In genomic region chr21:33963848-33964555, GRCh38 we compare ENCODE assay signal across 19 cellular contexts. TPM values are rescaled to one million over a fixed set of nuclear protein-coding genes. Genes with fewer than 3 reads are reported as not detected.
A peak's percentile ranks its signal among the peaks of the same experiment; 100 is the strongest.
DNase-seq lines count a peak whose midpoint lies in the region; ATAC-seq and TF ChIP-seq lines count a peak whose summit lies in the region.
"Had no signal": no experiment of that assay in that cellular context is flagged by ENCODE, and none has a peak within 500 bp of the region (broad histone marks: within the 10 kb centered on the region; RNA-seq: fewer than 3 reads in every experiment).

No MANE protein-coding gene starts in this region.

- H3K4me2 ChIP-seq in SK-N-SH, result peak overlapping the region; percentile 2; the same call in 1 of the 2 replicates

- peaks cover 0 to 25% of the 10 kb centered on the region in 2 experiments; a peak in 2 of 4 replicates for H3K4me1 ChIP-seq in SK-N-SH (ENCODE audit: control insufficient read depth in 1 of 2, insufficient read depth in 2 of 2, low read depth in 1 of 2, low read length in 1 of 2)
- H3K4me1 ChIP-seq in Caco-2, result peaks cover 24% of the 10 kb centered on the region
- H3K4me1 ChIP-seq in A673 (ENCODE audit: insufficient read depth, low read length, poor library complexity, severe bottlenecking), result peaks cover 8% of the 10 kb centered on the region
- H3K4me1 ChIP-seq: HAP-1 had no signal

- BruUV-seq in Caco-2 (replicated peaks; lab: Mats Ljungman, UMichigan), result no TSS peak
- BruUV-seq in A673 (replicated peaks; lab: Mats Ljungman, UMichigan), result no TSS peak

- peaks cover 27% of the 10 kb centered on the region for H3K9me3 Mint-ChIP-seq in Caco-2 (ENCODE audit: unreplicated experiment)
- peaks cover 5% of the 10 kb centered on the region for H3K9me3 Mint-ChIP-seq in activated T-helper 17 cell treated with anti-CD3 and anti-CD28 coated beads, Interleukin-2, amount 50 U/mL, for 72 hours
- peaks cover 10% of the 10 kb centered on the region for H3K9me3 Mint-ChIP-seq in mesothelial cell of epicardium
- peaks cover 19% of the 10 kb centered on the region for H3K9me3 Mint-ChIP-seq in activated T-helper 2 cell treated with anti-CD3 and anti-CD28 coated beads, Interferon-gamma antibody, Interleukin-2, Interleukin-4, amounts not matched to agents 10 μg/mL and 5 μg/mL and 100 μg/mL, durations not matched to agents 14 hours and 24 hours and 36 hours

- POLR2A ChIA-PET in SK-N-SH (lab: Yijun Ruan, JAX), result no interaction called here
- POLR2A ChIA-PET in Caco-2 (lab: Charles Lee), result no interaction called here
- POLR2A ChIA-PET in A673 (lab: Charles Lee; ENCODE audit: low non-redundant PET), result interaction anchor here (0.6 kb wide), 1 partner anchor 49 kb away, joined by 3 read pairs; no protein-coding TSS in a partner anchor

- no peak for TF ChIP-seq RAD21 in SK-N-SH (IDR thresholded peaks at IDR 0.05; ENCODE audit: low read length)

- no peak for DNase-seq in SK-N-SH
- DNase-seq in Caco-2, result no peak
- no peak for DNase-seq in mesothelial cell of epicardium (ENCODE audit: low spot score in 2 of 2, unreplicated experiment in 2 of 2)
- no peak for DNase-seq in activated T-helper 2 cell treated with anti-CD3 and anti-CD28 coated beads, Interferon-gamma antibody, Interleukin-2, Interleukin-4, amounts not matched to agents 10 μg/mL and 5 μg/mL and 100 μg/mL, durations not matched to agents 14 hours and 24 hours and 36 hours (ENCODE audit: low spot score)
- no peak for DNase-seq in A673 (ENCODE audit: low spot score)
- no peak for DNase-seq in HuH-7.5 (ENCODE audit: low spot score)
- DNase-seq: COR-L47, GF-D8, KBM-7, NCI-H1105 treated with DMSO at 0.1 percent for 48 hours, NCI-H1694, NCI-H510A treated with DMSO at 0.1 percent for 48 hours, NCI-H774, SHP77 had no signal

- no peak for TF ChIP-seq CTCF in SK-N-SH (IDR thresholded peaks at IDR 0.05)
- TF ChIP-seq CTCF in Caco-2 (IDR thresholded peaks at IDR 0.05; ENCODE audit: insufficient read depth in 1 of 2, low read depth in 1 of 2, low read length in 1 of 2, severe bottlenecking in 1 of 2, unreplicated experiment in 1 of 2), result no peak
- TF ChIP-seq CTCF in mesothelial cell of epicardium (IDR thresholded peaks at IDR 0.05; ENCODE audit: unreplicated experiment), result no peak
- no peak for TF ChIP-seq CTCF in A673 (conservative IDR thresholded peaks at IDR 0.05; ENCODE audit: low read depth, low read length)

- H3K4me1 Mint-ChIP-seq in Caco-2 (ENCODE audit: low read depth, unreplicated experiment) (peaks cover 23% of the 10 kb centered on the region), mesothelial cell of epicardium (peaks cover 38% of the 10 kb centered on the region)
- peaks cover 19% of the 10 kb centered on the region for H3K4me1 Mint-ChIP-seq in activated T-helper 17 cell treated with anti-CD3 and anti-CD28 coated beads, Interleukin-2, amount 50 U/mL, for 72 hours
- peaks cover 13% of the 10 kb centered on the region for H3K4me1 Mint-ChIP-seq in activated T-helper 2 cell treated with anti-CD3 and anti-CD28 coated beads, Interferon-gamma antibody, Interleukin-2, Interleukin-4, amounts not matched to agents 10 μg/mL and 5 μg/mL and 100 μg/mL, durations not matched to agents 14 hours and 24 hours and 36 hours (ENCODE audit: low read depth)

- H3F3A ChIP-seq in SK-N-SH (replicated peaks; ENCODE audit: insufficient read depth), result peaks cover 11% of the 10 kb centered on the region

- H3K4me3 Mint-ChIP-seq in Caco-2 (ENCODE audit: unreplicated experiment) (no peak overlapping the region), mesothelial cell of epicardium (no peak overlapping the region)
- no peak overlapping the region for H3K4me3 Mint-ChIP-seq in activated T-helper 17 cell treated with anti-CD3 and anti-CD28 coated beads, Interleukin-2, amount 50 U/mL, for 72 hours
- no peak overlapping the region for H3K4me3 Mint-ChIP-seq in activated T-helper 2 cell treated with anti-CD3 and anti-CD28 coated beads, Interferon-gamma antibody, Interleukin-2, Interleukin-4, amounts not matched to agents 10 μg/mL and 5 μg/mL and 100 μg/mL, durations not matched to agents 14 hours and 24 hours and 36 hours (ENCODE audit: low read depth)
- H3K4me3 Mint-ChIP-seq: CD14-positive monocyte had no signal

- H3K27ac ChIP-seq in SK-N-SH (ENCODE audit: low read depth in 2 of 2, low read length in 1 of 2) (no peak overlapping the region), A673 (ENCODE audit: low read depth, low read length, poor library complexity, severe bottlenecking) (no peak overlapping the region)
- H3K27ac ChIP-seq: 22Rv1 had no signal

- TF ChIP-seq EP300 in SK-N-SH (IDR thresholded peaks at IDR 0.05; ENCODE audit: borderline replicate concordance in 1 of 2, low read depth in 1 of 2, low read length in 1 of 2), result no peak

- no peaks in the 10 kb centered on the region for H3K9me2 ChIP-seq in SK-N-SH

- intact Hi-C loops in Caco-2 (cut with micrococcal nuclease; ENCODE audit: unreplicated experiment), result no loop called here
- intact Hi-C loops in activated T-helper 2 cell treated with anti-CD3 and anti-CD28 coated beads, Interferon-gamma antibody, Interleukin-2, Interleukin-4, amounts not matched to agents 10 μg/mL and 5 μg/mL and 100 μg/mL, durations not matched to agents 14 hours and 24 hours and 36 hours (cut with micrococcal nuclease), result no loop called here
- intact Hi-C loops in A673 (cut with micrococcal nuclease; ENCODE audit: unreplicated experiment), result no loop called here

- H3K36me3 ChIP-seq in SK-N-SH (replicated peaks in 1 of 2; ENCODE audit: control insufficient read depth in 1 of 2, insufficient read depth in 2 of 2, low read length in 1 of 2) (no peaks in the 10 kb centered on the region), Caco-2 (ENCODE audit: control insufficient read depth, insufficient read depth, low read length) (no peaks in the 10 kb centered on the region), A673 (ENCODE audit: insufficient read depth, low read length, poor library complexity, severe bottlenecking) (no peaks in the 10 kb centered on the region)
- H3K36me3 ChIP-seq: HAP-1 had no signal

- H3K27me3 ChIP-seq in SK-N-SH (ENCODE audit: insufficient read depth) (no peaks in the 10 kb centered on the region), Caco-2 (replicated peaks; ENCODE audit: control insufficient read depth, insufficient read depth, low read length) (no peaks in the 10 kb centered on the region), A673 (replicated peaks; ENCODE audit: insufficient read depth, low read depth, low read length, poor library complexity) (no peaks in the 10 kb centered on the region)

- H3K79me2 ChIP-seq in SK-N-SH (ENCODE audit: insufficient read depth), result no peaks in the 10 kb centered on the region

- no peaks in the 10 kb centered on the region for H4K20me1 ChIP-seq in SK-N-SH (ENCODE audit: insufficient read depth)

- H3K27me3 Mint-ChIP-seq in Caco-2 (ENCODE audit: insufficient read depth, unreplicated experiment) (no peaks in the 10 kb centered on the region), mesothelial cell of epicardium (ENCODE audit: low read depth) (no peaks in the 10 kb centered on the region)
- H3K27me3 Mint-ChIP-seq in activated T-helper 17 cell treated with anti-CD3 and anti-CD28 coated beads, Interleukin-2, amount 50 U/mL, for 72 hours, result no peaks in the 10 kb centered on the region
- H3K27me3 Mint-ChIP-seq in activated T-helper 2 cell treated with anti-CD3 and anti-CD28 coated beads, Interferon-gamma antibody, Interleukin-2, Interleukin-4, amounts not matched to agents 10 μg/mL and 5 μg/mL and 100 μg/mL, durations not matched to agents 14 hours and 24 hours and 36 hours (ENCODE audit: low read depth), result no peaks in the 10 kb centered on the region

- WGBS in SK-N-SH (ENCODE audit: low lambda C conversion rate), result 56% methylated on average over 5 of the region's 5 CpGs

- CTCF ChIA-PET in SK-N-SH (lab: Yijun Ruan, JAX) (no interaction called here), Caco-2 (lab: Charles Lee) (interaction anchor here (0.6 kb wide), 1 partner anchor 20 kb away, joined by 3 read pairs; no protein-coding TSS in a partner anchor), A673 (lab: Charles Lee) (no interaction called here)

- H3K27ac Mint-ChIP-seq in Caco-2 (ENCODE audit: unreplicated experiment) (peak overlapping the region; percentile 2), mesothelial cell of epicardium (peak overlapping the region; percentile 68)
- peak overlapping the region; percentile 69 for H3K27ac Mint-ChIP-seq in activated T-helper 17 cell treated with anti-CD3 and anti-CD28 coated beads, Interleukin-2, amount 50 U/mL, for 72 hours
- H3K27ac Mint-ChIP-seq in activated T-helper 2 cell treated with anti-CD3 and anti-CD28 coated beads, Interferon-gamma antibody, Interleukin-2, Interleukin-4, amounts not matched to agents 10 μg/mL and 5 μg/mL and 100 μg/mL, durations not matched to agents 14 hours and 24 hours and 36 hours, result no peak overlapping the region
- H3K27ac Mint-ChIP-seq: CD14-positive monocyte had no signal

- H3K9me3 ChIP-seq in SK-N-SH, result peaks cover 6% of the 10 kb centered on the region; the same call in 1 of the 2 replicates
- H3K9me3 ChIP-seq in Caco-2, result peaks cover 5% of the 10 kb centered on the region
- H3K9me3 ChIP-seq in A673 (ENCODE audit: low read depth, low read length, poor library complexity, severe bottlenecking), result peaks cover 5% of the 10 kb centered on the region
- H3K9me3 ChIP-seq: HAP-1 had no signal

- peaks cover 11% of the 10 kb centered on the region for H3K36me3 Mint-ChIP-seq in Caco-2 (ENCODE audit: insufficient read depth, unreplicated experiment)
- H3K36me3 Mint-ChIP-seq in activated T-helper 17 cell treated with anti-CD3 and anti-CD28 coated beads, Interleukin-2, amount 50 U/mL, for 72 hours (ENCODE audit: low read depth), result peaks cover 28% of the 10 kb centered on the region
- H3K36me3 Mint-ChIP-seq in mesothelial cell of epicardium, result peaks cover 29% of the 10 kb centered on the region
- peaks cover 58% of the 10 kb centered on the region for H3K36me3 Mint-ChIP-seq in activated T-helper 2 cell treated with anti-CD3 and anti-CD28 coated beads, Interferon-gamma antibody, Interleukin-2, Interleukin-4, amounts not matched to agents 10 μg/mL and 5 μg/mL and 100 μg/mL, durations not matched to agents 14 hours and 24 hours and 36 hours (ENCODE audit: low read depth)

- H3K4me3 ChIP-seq in SK-N-SH (ENCODE audit: low read depth in 2 of 2, low read length in 1 of 2) (no peak overlapping the region), Caco-2 (ENCODE audit: low read depth, low read length) (no peak overlapping the region), A673 (ENCODE audit: low read depth, low read length, poor library complexity, severe bottlenecking) (no peak overlapping the region)
- H3K4me3 ChIP-seq: HAP-1 had no signal

- no peak overlapping the region for H3K9ac ChIP-seq in SK-N-SH

- ATAC-seq in SK-N-SH treated with all-trans-retinoic acid at 6 μM for 48 hours, result no peak
- ATAC-seq in activated T-helper 17 cell treated with anti-CD3 and anti-CD28 coated beads, Interleukin-2, amount 50 U/mL, for 72 hours (replicated peaks), result no peak

- no peak overlapping the region for H2AFZ ChIP-seq in SK-N-SH (ENCODE audit: low read depth)

RNA-seq across cellular contexts. Expression of gene ATP5PO, which starts 48.4 kb away (rescaled TPM):
- polyA plus RNA-seq in SK-N-SH (2012; rRNA removed), result 148 and 167 TPM in 2 replicates
- polyA plus RNA-seq in SK-N-SH (2012; cell fraction: cytosol; rRNA removed), result 191 and 217 TPM in 2 replicates
- 53.4 and 58.6 TPM in 2 replicates for polyA plus RNA-seq in SK-N-SH (2012; cell fraction: nucleus; rRNA removed)
- total RNA-seq in Caco-2 (2022) (232 and 247 TPM in 2 replicates), mesothelial cell of epicardium (156 to 159 TPM (median 158 TPM) in 3 replicates), A673 (2021) (254 and 255 TPM in 2 replicates)
- total RNA-seq in activated T-helper 17 cell treated with anti-CD3 and anti-CD28 coated beads, Interleukin-2, amount 50 U/mL, for 72 hours, result 100 to 1,000 TPM; 203 to 227 TPM
- 185 and 186 TPM in 2 replicates for total RNA-seq in activated T-helper 2 cell treated with anti-CD3 and anti-CD28 coated beads, Interferon-gamma antibody, Interleukin-2, Interleukin-4, amounts not matched to agents 10 μg/mL and 5 μg/mL and 100 μg/mL, durations not matched to agents 14 hours and 24 hours and 36 hours
